In the genomic region with DNA sequence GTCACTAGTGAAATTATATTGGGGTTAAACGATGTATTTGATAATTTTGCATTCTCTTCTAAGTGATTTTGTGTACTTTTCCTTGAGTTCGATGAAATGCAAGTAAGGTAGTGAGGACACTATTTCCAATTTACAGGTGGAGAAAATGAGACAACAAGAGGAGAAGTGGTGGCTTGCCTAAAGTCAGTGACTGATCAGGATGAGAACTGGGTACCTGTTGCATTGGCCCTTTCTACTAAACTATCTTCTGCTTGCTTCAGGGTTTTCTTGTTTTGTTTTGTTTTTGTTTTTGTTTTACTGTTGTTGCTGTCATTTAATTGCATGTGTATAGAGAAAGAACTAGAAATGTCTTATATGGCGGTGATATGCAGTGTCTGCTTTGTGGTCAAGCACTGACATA, we compare ENCODE assay signal across 20 cellular contexts. TPM values are rescaled to one million over a fixed set of nuclear protein-coding genes. Genes with fewer than 3 reads are reported as not detected.
A peak's percentile ranks its signal among the peaks of the same experiment; 100 is the strongest.
DNase-seq lines count a peak whose midpoint lies in the region; ATAC-seq, FAIRE-seq and TF ChIP-seq lines count a peak whose summit lies in the region.
"Had no signal": no experiment of that assay in that cellular context is flagged by ENCODE, and none has a peak within 500 bp of the region (broad histone marks: within the 10 kb centered on the region; RNA-seq: fewer than 3 reads in every experiment).

No MANE protein-coding gene starts in this region.

- H3K27me3 Mint-ChIP-seq in GM23338 (ENCODE audit: insufficient read depth, low read depth, poor library complexity), result no peaks in the 10 kb centered on the region

- peaks cover 7% of the 10 kb centered on the region; the same call in 1 of the 2 replicates for H3K9me3 ChIP-seq in BLaER1
- H3K9me3 ChIP-seq in left ventricle myocardium inferior (replicated peaks), result no peaks in the 10 kb centered on the region

- 0 out of 2 replicates have a peak, but pooled peaks cover 6% of the 10 kb centered on the region for H3K9me2 ChIP-seq in GM23338 (ENCODE audit: insufficient read depth)

- DNase-seq in GM23338 (ENCODE audit: low spot score) (no peak), bronchial epithelial cell (ENCODE audit: low read depth) (no peak), posterior vena cava (ENCODE audit: low spot score) (no peak), left ventricle myocardium inferior (no peak)
- DNase-seq: C1 segment of cervical spinal cord; Calu3; CD4-positive, alpha-beta memory T cell; COR-L47; DMS53; DMS79 treated with DMSO at 0.1 percent for 48 hours; GF-D8; H7; HFFc6 had no signal

- no peaks in the 10 kb centered on the region for H3K36me3 Mint-ChIP-seq in GM23338 (ENCODE audit: low read depth)
- H3K36me3 Mint-ChIP-seq: CD4-positive, alpha-beta memory T cell had no signal

- H4K20me1 ChIP-seq in BLaER1 (no peaks in the 10 kb centered on the region), GM23338 (replicated peaks; ENCODE audit: insufficient read depth) (no peaks in the 10 kb centered on the region)

- H2AFZ ChIP-seq in GM23338, result peak overlapping the region; percentile 76

- ATAC-seq in GM23338 (no peak), HG03280 (IDR thresholded peaks at IDR 0.05; ENCODE audit: unreplicated experiment) (no peak)
- ATAC-seq: HCT116 had no signal

- H3K4me1 ChIP-seq in BLaER1, result peaks cover 20% of the 10 kb centered on the region
- H3K4me1 ChIP-seq in GM23338 (ENCODE audit: insufficient read depth), result no peaks in the 10 kb centered on the region
- H3K4me1 ChIP-seq in left ventricle myocardium inferior, result no peaks in the 10 kb centered on the region

- H3K79me2 ChIP-seq in GM23338 (replicated peaks; ENCODE audit: insufficient read depth), result no peaks in the 10 kb centered on the region

- H3K27ac ChIP-seq in BLaER1 (no peak overlapping the region), GM23338 (ENCODE audit: low read depth) (no peak overlapping the region), left ventricle myocardium inferior (replicated peaks) (no peak overlapping the region)

- H3K36me3 ChIP-seq in BLaER1 (no peaks in the 10 kb centered on the region), GM23338 (ENCODE audit: insufficient read depth) (no peaks in the 10 kb centered on the region), bronchial epithelial cell (ENCODE audit: control insufficient read depth, insufficient read depth, low read length) (no peaks in the 10 kb centered on the region), left ventricle myocardium inferior (no peaks in the 10 kb centered on the region)

- intact Hi-C loops in posterior vena cava (cut with DNase I) (no loop called here), left ventricle myocardium inferior (cut with micrococcal nuclease) (no loop called here)

- peak; percentile 77 for FAIRE-seq in bronchial epithelial cell (lab: Jason Lieb, UNC)
- FAIRE-seq: GM12891, GM18507, H1 had no signal

- H3K4me2 ChIP-seq in BLaER1, result peak overlapping the region; percentile 58
- no peak overlapping the region for H3K4me2 ChIP-seq in GM23338

- H3K4me3 ChIP-seq in BLaER1 (no peak overlapping the region), GM23338 (no peak overlapping the region), bronchial epithelial cell (ENCODE audit: low read depth, low read length) (no peak overlapping the region), left ventricle myocardium inferior (no peak overlapping the region)

- no peak overlapping the region for H3K9ac ChIP-seq in BLaER1

- TF ChIP-seq CTCF in GM23338 (conservative IDR thresholded peaks at IDR 0.05; ENCODE audit: low read depth in 2 of 2) (no peak), bronchial epithelial cell (IDR thresholded peaks at IDR 0.05; ENCODE audit: insufficient read depth, low read length, severe bottlenecking) (no peak), left ventricle myocardium inferior (IDR thresholded peaks at IDR 0.05; ENCODE audit: borderline replicate concordance) (no peak)

- H3K9me3 Mint-ChIP-seq in GM23338, result no peaks in the 10 kb centered on the region
- H3K9me3 Mint-ChIP-seq: CD4-positive, alpha-beta memory T cell; HFFc6 had no signal

- no peak overlapping the region for H3K27ac Mint-ChIP-seq in GM23338
- H3K27ac Mint-ChIP-seq: B cell; CD4-positive, alpha-beta memory T cell; HFFc6 had no signal

- H3K4me3 Mint-ChIP-seq in GM23338, result no peak overlapping the region
- H3K4me3 Mint-ChIP-seq: B cell; CD4-positive, alpha-beta memory T cell; HFFc6 had no signal

- H3F3A ChIP-seq in GM23338 (replicated peaks; ENCODE audit: low read depth), result no peaks in the 10 kb centered on the region

- H3K4me1 Mint-ChIP-seq in GM23338, result peaks cover 2% of the 10 kb centered on the region; the same call in 1 of the 3 replicates
- H3K4me1 Mint-ChIP-seq: B cell had no signal

- no peaks in the 10 kb centered on the region for H3K27me3 ChIP-seq in BLaER1
- H3K27me3 ChIP-seq in GM23338 (ENCODE audit: insufficient read depth), result no peaks in the 10 kb centered on the region
- H3K27me3 ChIP-seq in bronchial epithelial cell (ENCODE audit: control insufficient read depth, insufficient read depth, low read length), result no peaks in the 10 kb centered on the region
- H3K27me3 ChIP-seq in left ventricle myocardium inferior (ENCODE audit: low read depth), result no peaks in the 10 kb centered on the region

TF ChIP-seq in GM23338, 12 proteins besides CTCF, POLR2A, EP300 and RAD21 (continues in another document):
- TF ChIP-seq POLR2AphosphoS5 (IDR thresholded peaks at IDR 0.05; ENCODE audit: low read depth), result no peak
- TF ChIP-seq EZH2 (IDR thresholded peaks at IDR 0.05; ENCODE audit: low read depth, unreplicated experiment), result no peak
- no peak for TF ChIP-seq NANOG (IDR thresholded peaks at IDR 0.05; ENCODE audit: borderline replicate concordance)
- TF ChIP-seq EZH2phosphoT487 (IDR thresholded peaks at IDR 0.05; ENCODE audit: unreplicated experiment), result no peak
- TF ChIP-seq ZNF331 (CRISPR knock-in tag; IDR thresholded peaks at IDR 0.05; ENCODE audit: low read depth), result no peak
- TF ChIP-seq ZNF114 (CRISPR knock-in tag; IDR thresholded peaks at IDR 0.05), result no peak
- no peak for TF ChIP-seq CREB1 (CRISPR knock-in tag; IDR thresholded peaks at IDR 0.05; ENCODE audit: low read depth)
- TF ChIP-seq STAT1 (IDR thresholded peaks at IDR 0.05; ENCODE audit: unreplicated experiment), result no peak
- no peak for TF ChIP-seq JUNB (IDR thresholded peaks at IDR 0.05; ENCODE audit: unreplicated experiment)
- no peak for TF ChIP-seq ETS1 (IDR thresholded peaks at IDR 0.05)

RNA-seq across cellular contexts. Expression of gene FBXO11, which starts 31.4 kb away (rescaled TPM):
- 52.7 and 53.1 TPM in 2 replicates for total RNA-seq in GM23338 (2014; rRNA removed; shearing (Covaris generic))
- 18.8 and 21.5 TPM in 2 replicates for polyA plus RNA-seq in GM23338 (2016; fragmentation: Nextera tagmentation; extraction: Ambion mirVana)
- total RNA-seq in bronchial epithelial cell (39.8 and 62.6 TPM in 2 replicates), posterior vena cava (10 to 100 TPM; 61.2 to 64.6 TPM), left ventricle myocardium inferior (34.7 TPM)
